In the genomic region with DNA sequence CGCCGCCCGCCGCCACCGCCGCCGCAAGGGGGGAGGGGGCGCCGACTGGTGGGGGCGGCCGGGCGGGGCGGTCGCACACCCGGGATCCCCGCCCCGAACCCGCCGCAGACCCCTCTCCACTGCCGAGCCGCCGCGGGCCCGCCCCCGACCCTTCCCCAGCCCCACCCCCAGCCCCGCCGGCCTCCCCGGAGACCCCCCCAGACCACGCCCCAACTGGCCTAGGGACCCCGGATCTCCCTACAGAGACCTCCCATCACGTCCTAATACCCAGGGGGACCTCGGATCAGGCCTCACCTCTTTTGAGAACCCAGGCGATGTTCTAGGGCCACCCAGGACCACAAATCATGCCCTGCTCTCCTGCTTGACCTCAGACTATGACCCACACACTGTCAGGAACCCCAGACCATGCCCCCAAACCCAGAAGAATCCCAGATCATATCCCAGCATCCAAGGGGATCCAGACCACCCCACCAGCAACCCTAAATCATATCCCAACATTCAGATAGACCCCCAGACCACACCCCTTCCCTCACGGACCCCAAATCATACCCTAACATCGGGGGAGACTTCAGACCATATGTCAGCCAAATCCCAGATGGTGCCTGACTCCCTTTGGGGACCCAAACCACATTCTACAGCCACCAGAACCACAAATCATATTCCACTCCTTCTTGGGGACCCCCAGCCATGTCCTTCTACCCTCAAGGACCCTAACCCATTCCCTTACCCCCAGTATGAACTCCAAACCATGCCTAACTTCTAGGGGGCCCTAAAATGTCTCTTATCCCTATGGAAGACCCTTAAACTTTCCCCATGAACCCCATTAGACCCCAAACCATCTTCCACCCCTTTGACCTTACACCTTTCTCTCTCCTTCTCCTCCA, we compare ENCODE assay signal across 1 cellular context.
A peak's percentile ranks its signal among the peaks of the same experiment; 100 is the strongest.
TF ChIP-seq lines count a peak whose summit lies in the region.

No MANE protein-coding gene starts in this region.

TF ChIP-seq in HEK293, 187 proteins besides CTCF, POLR2A, EP300 and RAD21 (continued from another document and continues in another):
- TF ChIP-seq ZNF223 (tag by site-specific recombination; IDR thresholded peaks at IDR 0.05) (no peak), SCRT1 (tag by site-specific recombination; IDR thresholded peaks at IDR 0.05; ENCODE audit: borderline replicate concordance) (no peak), FEZF1 (tag by site-specific recombination; IDR thresholded peaks at IDR 0.05) (no peak), ZNF175 (tag by site-specific recombination; IDR thresholded peaks at IDR 0.05) (no peak; the same call in 1 of the 2 replicates), WT1 (tag by site-specific recombination; IDR thresholded peaks at IDR 0.05) (no peak), ZBTB17 (tag by site-specific recombination; IDR thresholded peaks at IDR 0.05) (no peak), ZNF416 (tag by site-specific recombination; IDR thresholded peaks at IDR 0.05) (no peak), ZNF558 (tag by site-specific recombination; IDR thresholded peaks at IDR 0.05) (no peak), SETDB1 (IDR thresholded peaks at IDR 0.05; ENCODE audit: insufficient read length, low read length) (no peak), YY2 (tag by site-specific recombination; IDR thresholded peaks at IDR 0.05) (no peak), ZNF132 (tag by site-specific recombination; IDR thresholded peaks at IDR 0.05; ENCODE audit: borderline replicate concordance) (no peak), ZNF211 (tag by site-specific recombination; IDR thresholded peaks at IDR 0.05; ENCODE audit: low read depth) (peak; percentile 51; the same call in 1 of the 2 replicates), ZNF707 (tag by site-specific recombination; IDR thresholded peaks at IDR 0.05) (no peak), ZNF169 (tag by site-specific recombination; IDR thresholded peaks at IDR 0.05) (no peak), KLF1 (tag by site-specific recombination; IDR thresholded peaks at IDR 0.05) (peak; percentile 55), ZBTB21 (tag by site-specific recombination; IDR thresholded peaks at IDR 0.05) (peak; percentile 28; the same call in 1 of the 2 replicates), ZFP37 (tag by site-specific recombination; IDR thresholded peaks at IDR 0.05) (no peak), ZNF624 (tag by site-specific recombination; IDR thresholded peaks at IDR 0.05) (no peak), SP3 (tag by site-specific recombination; IDR thresholded peaks at IDR 0.05) (peak; percentile 53), ZNF16 (tag by site-specific recombination; IDR thresholded peaks at IDR 0.05; ENCODE audit: low read depth) (no peak), ZNF654 (tag by site-specific recombination; IDR thresholded peaks at IDR 0.05; ENCODE audit: low read depth) (no peak), ZNF785 (tag by site-specific recombination; IDR thresholded peaks at IDR 0.05) (no peak; the same call in 1 of the 2 replicates), ZNF366 (tag by site-specific recombination; conservative IDR thresholded peaks at IDR 0.05) (no peak), ZNF341 (tag by site-specific recombination; IDR thresholded peaks at IDR 0.05; ENCODE audit: low read depth) (no peak), ZNF37A (tag by site-specific recombination; IDR thresholded peaks at IDR 0.05) (no peak), ZNF155 (tag by site-specific recombination; IDR thresholded peaks at IDR 0.05) (no peak), ZNF561 (tag by site-specific recombination; IDR thresholded peaks at IDR 0.05; ENCODE audit: borderline replicate concordance) (no peak), HOXA7 (CRISPR knock-in tag; IDR thresholded peaks at IDR 0.05; ENCODE audit: borderline replicate concordance) (no peak), ZSCAN16 (tag by site-specific recombination; IDR thresholded peaks at IDR 0.05) (no peak), ZNF248 (tag by site-specific recombination; IDR thresholded peaks at IDR 0.05) (no peak), MYNN (tag by site-specific recombination; IDR thresholded peaks at IDR 0.05; ENCODE audit: borderline replicate concordance) (no peak)
- TF ChIP-seq, protein P1, sequence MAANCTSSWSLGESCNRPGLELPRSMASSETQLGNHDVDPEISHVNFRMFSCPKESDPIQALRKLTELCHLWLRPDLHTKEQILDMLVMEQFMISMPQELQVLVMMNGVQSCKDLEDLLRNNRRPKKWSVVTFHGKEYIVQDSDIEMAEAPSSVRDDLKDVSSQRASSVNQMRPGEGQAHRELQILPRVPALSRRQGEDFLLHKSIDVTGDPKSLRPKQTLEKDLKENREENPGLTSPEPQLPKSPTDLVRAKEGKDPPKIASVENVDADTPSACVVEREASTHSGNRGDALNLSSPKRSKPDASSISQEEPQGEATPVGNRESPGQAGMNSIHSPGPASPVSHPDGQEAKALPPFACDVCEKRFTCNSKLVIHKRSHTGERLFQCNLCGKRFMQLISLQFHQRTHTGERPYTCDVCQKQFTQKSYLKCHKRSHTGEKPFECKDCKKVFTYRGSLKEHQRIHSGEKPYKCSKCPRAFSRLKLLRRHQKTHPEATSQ (tag by site-specific recombination; IDR thresholded peaks at IDR 0.05): no peak
- TF ChIP-seq, protein P2, sequence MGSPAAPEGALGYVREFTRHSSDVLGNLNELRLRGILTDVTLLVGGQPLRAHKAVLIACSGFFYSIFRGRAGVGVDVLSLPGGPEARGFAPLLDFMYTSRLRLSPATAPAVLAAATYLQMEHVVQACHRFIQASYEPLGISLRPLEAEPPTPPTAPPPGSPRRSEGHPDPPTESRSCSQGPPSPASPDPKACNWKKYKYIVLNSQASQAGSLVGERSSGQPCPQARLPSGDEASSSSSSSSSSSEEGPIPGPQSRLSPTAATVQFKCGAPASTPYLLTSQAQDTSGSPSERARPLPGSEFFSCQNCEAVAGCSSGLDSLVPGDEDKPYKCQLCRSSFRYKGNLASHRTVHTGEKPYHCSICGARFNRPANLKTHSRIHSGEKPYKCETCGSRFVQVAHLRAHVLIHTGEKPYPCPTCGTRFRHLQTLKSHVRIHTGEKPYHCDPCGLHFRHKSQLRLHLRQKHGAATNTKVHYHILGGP (tag by site-specific recombination; IDR thresholded peaks at IDR 0.05): no peak; the same call in 1 of the 2 replicates
- TF ChIP-seq, protein P3, sequence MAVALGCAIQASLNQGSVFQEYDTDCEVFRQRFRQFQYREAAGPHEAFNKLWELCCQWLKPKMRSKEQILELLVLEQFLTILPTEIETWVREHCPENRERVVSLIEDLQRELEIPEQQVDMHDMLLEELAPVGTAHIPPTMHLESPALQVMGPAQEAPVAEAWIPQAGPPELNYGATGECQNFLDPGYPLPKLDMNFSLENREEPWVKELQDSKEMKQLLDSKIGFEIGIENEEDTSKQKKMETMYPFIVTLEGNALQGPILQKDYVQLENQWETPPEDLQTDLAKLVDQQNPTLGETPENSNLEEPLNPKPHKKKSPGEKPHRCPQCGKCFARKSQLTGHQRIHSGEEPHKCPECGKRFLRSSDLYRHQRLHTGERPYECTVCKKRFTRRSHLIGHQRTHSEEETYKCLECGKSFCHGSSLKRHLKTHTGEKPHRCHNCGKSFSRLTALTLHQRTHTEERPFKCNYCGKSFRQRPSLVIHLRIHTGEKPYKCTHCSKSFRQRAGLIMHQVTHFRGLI (tag by site-specific recombination; IDR thresholded peaks at IDR 0.05): no peak
- TF ChIP-seq, protein P4, sequence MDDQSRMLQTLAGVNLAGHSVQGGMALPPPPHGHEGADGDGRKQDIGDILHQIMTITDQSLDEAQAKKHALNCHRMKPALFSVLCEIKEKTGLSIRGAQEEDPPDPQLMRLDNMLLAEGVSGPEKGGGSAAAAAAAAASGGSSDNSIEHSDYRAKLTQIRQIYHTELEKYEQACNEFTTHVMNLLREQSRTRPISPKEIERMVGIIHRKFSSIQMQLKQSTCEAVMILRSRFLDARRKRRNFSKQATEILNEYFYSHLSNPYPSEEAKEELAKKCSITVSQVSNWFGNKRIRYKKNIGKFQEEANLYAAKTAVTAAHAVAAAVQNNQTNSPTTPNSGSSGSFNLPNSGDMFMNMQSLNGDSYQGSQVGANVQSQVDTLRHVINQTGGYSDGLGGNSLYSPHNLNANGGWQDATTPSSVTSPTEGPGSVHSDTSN (CRISPR knock-in tag; IDR thresholded peaks at IDR 0.05): no peak
- TF ChIP-seq, protein P5, sequence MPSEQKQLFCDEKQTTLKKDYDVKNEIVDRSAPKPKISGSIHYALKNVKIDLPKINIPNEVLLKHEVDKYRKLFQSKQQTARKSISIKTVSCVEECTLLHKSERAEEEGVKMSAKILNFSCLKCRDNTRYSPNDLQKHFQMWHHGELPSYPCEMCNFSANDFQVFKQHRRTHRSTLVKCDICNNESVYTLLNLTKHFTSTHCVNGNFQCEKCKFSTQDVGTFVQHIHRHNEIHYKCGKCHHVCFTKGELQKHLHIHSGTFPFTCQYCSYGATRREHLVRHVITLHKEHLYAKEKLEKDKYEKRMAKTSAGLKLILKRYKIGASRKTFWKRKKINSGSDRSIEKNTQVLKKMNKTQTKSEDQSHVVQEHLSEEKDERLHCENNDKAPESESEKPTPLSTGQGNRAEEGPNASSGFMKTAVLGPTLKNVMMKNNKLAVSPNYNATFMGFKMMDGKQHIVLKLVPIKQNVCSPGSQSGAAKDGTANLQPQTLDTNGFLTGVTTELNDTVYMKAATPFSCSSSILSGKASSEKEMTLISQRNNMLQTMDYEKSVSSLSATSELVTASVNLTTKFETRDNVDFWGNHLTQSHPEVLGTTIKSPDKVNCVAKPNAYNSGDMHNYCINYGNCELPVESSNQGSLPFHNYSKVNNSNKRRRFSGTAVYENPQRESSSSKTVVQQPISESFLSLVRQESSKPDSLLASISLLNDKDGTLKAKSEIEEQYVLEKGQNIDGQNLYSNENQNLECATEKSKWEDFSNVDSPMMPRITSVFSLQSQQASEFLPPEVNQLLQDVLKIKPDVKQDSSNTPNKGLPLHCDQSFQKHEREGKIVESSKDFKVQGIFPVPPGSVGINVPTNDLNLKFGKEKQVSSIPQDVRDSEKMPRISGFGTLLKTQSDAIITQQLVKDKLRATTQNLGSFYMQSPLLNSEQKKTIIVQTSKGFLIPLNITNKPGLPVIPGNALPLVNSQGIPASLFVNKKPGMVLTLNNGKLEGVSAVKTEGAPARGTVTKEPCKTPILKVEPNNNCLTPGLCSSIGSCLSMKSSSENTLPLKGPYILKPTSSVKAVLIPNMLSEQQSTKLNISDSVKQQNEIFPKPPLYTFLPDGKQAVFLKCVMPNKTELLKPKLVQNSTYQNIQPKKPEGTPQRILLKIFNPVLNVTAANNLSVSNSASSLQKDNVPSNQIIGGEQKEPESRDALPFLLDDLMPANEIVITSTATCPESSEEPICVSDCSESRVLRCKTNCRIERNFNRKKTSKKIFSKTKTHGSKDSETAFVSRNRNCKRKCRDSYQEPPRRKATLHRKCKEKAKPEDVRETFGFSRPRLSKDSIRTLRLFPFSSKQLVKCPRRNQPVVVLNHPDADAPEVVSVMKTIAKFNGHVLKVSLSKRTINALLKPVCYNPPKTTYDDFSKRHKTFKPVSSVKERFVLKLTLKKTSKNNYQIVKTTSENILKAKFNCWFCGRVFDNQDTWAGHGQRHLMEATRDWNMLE (tag by site-specific recombination; conservative IDR thresholded peaks at IDR 0.05; ENCODE audit: low read depth): no peak; the same call in 1 of the 2 replicates
- TF ChIP-seq, protein P6, sequence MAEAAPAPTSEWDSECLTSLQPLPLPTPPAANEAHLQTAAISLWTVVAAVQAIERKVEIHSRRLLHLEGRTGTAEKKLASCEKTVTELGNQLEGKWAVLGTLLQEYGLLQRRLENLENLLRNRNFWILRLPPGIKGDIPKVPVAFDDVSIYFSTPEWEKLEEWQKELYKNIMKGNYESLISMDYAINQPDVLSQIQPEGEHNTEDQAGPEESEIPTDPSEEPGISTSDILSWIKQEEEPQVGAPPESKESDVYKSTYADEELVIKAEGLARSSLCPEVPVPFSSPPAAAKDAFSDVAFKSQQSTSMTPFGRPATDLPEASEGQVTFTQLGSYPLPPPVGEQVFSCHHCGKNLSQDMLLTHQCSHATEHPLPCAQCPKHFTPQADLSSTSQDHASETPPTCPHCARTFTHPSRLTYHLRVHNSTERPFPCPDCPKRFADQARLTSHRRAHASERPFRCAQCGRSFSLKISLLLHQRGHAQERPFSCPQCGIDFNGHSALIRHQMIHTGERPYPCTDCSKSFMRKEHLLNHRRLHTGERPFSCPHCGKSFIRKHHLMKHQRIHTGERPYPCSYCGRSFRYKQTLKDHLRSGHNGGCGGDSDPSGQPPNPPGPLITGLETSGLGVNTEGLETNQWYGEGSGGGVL (tag by site-specific recombination; IDR thresholded peaks at IDR 0.05): peak; percentile 67
- TF ChIP-seq, protein P7, sequence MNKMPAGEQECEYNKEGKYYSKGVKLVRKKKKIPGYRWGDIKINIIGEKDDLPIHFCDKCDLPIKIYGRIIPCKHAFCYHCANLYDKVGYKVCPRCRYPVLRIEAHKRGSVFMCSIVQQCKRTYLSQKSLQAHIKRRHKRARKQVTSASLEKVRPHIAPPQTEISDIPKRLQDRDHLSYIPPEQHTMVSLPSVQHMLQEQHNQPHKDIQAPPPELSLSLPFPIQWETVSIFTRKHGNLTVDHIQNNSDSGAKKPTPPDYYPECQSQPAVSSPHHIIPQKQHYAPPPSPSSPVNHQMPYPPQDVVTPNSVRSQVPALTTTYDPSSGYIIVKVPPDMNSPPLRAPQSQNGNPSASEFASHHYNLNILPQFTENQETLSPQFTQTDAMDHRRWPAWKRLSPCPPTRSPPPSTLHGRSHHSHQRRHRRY (tag by site-specific recombination; IDR thresholded peaks at IDR 0.05): peak; percentile 75; the same call in 1 of the 2 replicates
- TF ChIP-seq, protein P8, sequence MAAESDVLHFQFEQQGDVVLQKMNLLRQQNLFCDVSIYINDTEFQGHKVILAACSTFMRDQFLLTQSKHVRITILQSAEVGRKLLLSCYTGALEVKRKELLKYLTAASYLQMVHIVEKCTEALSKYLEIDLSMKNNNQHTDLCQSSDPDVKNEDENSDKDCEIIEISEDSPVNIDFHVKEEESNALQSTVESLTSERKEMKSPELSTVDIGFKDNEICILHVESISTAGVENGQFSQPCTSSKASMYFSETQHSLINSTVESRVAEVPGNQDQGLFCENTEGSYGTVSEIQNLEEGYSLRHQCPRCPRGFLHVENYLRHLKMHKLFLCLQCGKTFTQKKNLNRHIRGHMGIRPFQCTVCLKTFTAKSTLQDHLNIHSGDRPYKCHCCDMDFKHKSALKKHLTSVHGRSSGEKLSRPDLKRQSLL (tag by site-specific recombination; IDR thresholded peaks at IDR 0.05): no peak
- TF ChIP-seq, protein P9, sequence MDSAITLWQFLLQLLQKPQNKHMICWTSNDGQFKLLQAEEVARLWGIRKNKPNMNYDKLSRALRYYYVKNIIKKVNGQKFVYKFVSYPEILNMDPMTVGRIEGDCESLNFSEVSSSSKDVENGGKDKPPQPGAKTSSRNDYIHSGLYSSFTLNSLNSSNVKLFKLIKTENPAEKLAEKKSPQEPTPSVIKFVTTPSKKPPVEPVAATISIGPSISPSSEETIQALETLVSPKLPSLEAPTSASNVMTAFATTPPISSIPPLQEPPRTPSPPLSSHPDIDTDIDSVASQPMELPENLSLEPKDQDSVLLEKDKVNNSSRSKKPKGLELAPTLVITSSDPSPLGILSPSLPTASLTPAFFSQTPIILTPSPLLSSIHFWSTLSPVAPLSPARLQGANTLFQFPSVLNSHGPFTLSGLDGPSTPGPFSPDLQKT (IDR thresholded peaks at IDR 0.05; ENCODE audit: borderline replicate concordance, low read depth, low read length): no peak
- TF ChIP-seq, protein P10, sequence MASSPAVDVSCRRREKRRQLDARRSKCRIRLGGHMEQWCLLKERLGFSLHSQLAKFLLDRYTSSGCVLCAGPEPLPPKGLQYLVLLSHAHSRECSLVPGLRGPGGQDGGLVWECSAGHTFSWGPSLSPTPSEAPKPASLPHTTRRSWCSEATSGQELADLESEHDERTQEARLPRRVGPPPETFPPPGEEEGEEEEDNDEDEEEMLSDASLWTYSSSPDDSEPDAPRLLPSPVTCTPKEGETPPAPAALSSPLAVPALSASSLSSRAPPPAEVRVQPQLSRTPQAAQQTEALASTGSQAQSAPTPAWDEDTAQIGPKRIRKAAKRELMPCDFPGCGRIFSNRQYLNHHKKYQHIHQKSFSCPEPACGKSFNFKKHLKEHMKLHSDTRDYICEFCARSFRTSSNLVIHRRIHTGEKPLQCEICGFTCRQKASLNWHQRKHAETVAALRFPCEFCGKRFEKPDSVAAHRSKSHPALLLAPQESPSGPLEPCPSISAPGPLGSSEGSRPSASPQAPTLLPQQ (tag by site-specific recombination; IDR thresholded peaks at IDR 0.05): no peak
